1 cellular context compared by ENCODE assay signal in the genomic region with DNA sequence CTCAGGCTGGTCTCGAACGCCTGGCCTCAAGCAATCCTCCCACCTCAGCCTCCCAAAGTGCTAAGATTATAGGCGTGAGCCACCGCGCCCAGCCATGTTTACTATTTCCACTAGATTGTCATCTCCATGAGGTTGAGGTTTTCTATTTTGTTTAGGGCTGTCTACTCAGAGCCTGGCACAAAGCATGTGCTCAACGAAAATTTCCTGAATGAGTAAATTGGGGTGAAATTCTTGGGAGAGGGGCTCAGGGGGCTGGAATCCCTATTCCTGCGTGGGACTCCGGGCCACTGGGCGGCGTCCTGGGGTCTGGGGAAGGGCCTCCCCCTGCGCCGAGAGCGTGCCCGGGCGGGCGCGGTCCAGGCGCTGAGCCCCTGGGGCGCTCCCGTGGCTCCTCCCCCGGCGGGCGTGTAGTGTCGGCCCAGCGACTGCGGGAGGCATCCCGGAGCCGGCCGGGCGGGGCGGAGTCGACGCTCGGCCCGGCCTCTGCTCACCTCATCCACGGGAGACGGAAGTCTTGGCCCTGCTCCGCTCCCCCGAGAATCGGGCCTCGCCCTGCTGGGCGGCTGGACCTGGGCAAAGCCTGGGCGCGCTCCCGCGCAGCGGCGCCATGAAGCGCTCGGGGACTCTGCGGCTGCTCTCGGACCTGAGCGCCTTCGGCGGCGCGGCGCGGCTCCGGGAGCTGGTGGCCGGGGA.
TF ChIP-seq lines count a peak whose summit lies in the region.

HPS6 (plus strand) TSS at position 482 of the 693 bp plus-strand sequence; CDS start at position 608, 126 bp downstream.

TF ChIP-seq in HEK293, 187 proteins besides CTCF, POLR2A, EP300 and RAD21 (continued from another document and continues in another):
- TF ChIP-seq ZNF843 (tag by site-specific recombination; IDR thresholded peaks at IDR 0.05): no peak
- TF ChIP-seq, protein P1, sequence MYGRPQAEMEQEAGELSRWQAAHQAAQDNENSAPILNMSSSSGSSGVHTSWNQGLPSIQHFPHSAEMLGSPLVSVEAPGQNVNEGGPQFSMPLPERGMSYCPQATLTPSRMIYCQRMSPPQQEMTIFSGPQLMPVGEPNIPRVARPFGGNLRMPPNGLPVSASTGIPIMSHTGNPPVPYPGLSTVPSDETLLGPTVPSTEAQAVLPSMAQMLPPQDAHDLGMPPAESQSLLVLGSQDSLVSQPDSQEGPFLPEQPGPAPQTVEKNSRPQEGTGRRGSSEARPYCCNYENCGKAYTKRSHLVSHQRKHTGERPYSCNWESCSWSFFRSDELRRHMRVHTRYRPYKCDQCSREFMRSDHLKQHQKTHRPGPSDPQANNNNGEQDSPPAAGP (tag by site-specific recombination; IDR thresholded peaks at IDR 0.05): peak; percentile 54; the same call in 1 of the 2 replicates
- 0 out of 2 replicates have a peak, but pooled peaks have one; percentile 27 for TF ChIP-seq REPIN1 (tag by site-specific recombination; IDR thresholded peaks at IDR 0.05; ENCODE audit: low read depth)
- TF ChIP-seq ZNF449 (tag by site-specific recombination; IDR thresholded peaks at IDR 0.05): peak; percentile 95
- TF ChIP-seq ZNF558 (tag by site-specific recombination; IDR thresholded peaks at IDR 0.05): no peak
- TF ChIP-seq IKZF3 (tag by site-specific recombination; IDR thresholded peaks at IDR 0.05): peak; percentile 95
- TF ChIP-seq ZNF423 (tag by site-specific recombination; IDR thresholded peaks at IDR 0.05): peak; percentile 90
- no peak; the same call in 1 of the 2 replicates for TF ChIP-seq TRIM28 (IDR thresholded peaks at IDR 0.05; ENCODE audit: borderline replicate concordance, low read length)
- no peak for TF ChIP-seq BCL11A (tag by site-specific recombination; IDR thresholded peaks at IDR 0.05; ENCODE audit: low read depth)
- peak; percentile 31; the same call in 1 of the 2 replicates for TF ChIP-seq ZNF391 (tag by site-specific recombination; IDR thresholded peaks at IDR 0.05; ENCODE audit: borderline replicate concordance, low read depth)
- TF ChIP-seq, protein P2, sequence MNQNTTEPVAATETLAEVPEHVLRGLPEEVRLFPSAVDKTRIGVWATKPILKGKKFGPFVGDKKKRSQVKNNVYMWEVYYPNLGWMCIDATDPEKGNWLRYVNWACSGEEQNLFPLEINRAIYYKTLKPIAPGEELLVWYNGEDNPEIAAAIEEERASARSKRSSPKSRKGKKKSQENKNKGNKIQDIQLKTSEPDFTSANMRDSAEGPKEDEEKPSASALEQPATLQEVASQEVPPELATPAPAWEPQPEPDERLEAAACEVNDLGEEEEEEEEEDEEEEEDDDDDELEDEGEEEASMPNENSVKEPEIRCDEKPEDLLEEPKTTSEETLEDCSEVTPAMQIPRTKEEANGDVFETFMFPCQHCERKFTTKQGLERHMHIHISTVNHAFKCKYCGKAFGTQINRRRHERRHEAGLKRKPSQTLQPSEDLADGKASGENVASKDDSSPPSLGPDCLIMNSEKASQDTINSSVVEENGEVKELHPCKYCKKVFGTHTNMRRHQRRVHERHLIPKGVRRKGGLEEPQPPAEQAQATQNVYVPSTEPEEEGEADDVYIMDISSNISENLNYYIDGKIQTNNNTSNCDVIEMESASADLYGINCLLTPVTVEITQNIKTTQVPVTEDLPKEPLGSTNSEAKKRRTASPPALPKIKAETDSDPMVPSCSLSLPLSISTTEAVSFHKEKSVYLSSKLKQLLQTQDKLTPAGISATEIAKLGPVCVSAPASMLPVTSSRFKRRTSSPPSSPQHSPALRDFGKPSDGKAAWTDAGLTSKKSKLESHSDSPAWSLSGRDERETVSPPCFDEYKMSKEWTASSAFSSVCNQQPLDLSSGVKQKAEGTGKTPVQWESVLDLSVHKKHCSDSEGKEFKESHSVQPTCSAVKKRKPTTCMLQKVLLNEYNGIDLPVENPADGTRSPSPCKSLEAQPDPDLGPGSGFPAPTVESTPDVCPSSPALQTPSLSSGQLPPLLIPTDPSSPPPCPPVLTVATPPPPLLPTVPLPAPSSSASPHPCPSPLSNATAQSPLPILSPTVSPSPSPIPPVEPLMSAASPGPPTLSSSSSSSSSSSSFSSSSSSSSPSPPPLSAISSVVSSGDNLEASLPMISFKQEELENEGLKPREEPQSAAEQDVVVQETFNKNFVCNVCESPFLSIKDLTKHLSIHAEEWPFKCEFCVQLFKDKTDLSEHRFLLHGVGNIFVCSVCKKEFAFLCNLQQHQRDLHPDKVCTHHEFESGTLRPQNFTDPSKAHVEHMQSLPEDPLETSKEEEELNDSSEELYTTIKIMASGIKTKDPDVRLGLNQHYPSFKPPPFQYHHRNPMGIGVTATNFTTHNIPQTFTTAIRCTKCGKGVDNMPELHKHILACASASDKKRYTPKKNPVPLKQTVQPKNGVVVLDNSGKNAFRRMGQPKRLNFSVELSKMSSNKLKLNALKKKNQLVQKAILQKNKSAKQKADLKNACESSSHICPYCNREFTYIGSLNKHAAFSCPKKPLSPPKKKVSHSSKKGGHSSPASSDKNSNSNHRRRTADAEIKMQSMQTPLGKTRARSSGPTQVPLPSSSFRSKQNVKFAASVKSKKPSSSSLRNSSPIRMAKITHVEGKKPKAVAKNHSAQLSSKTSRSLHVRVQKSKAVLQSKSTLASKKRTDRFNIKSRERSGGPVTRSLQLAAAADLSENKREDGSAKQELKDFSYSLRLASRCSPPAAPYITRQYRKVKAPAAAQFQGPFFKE (tag by site-specific recombination; IDR thresholded peaks at IDR 0.05; ENCODE audit: borderline replicate concordance): no peak
- no peak for TF ChIP-seq ZNF792 (tag by site-specific recombination; IDR thresholded peaks at IDR 0.05)
- no peak for TF ChIP-seq ZNF10 (tag by site-specific recombination; IDR thresholded peaks at IDR 0.05)
- peak; percentile 86 for TF ChIP-seq ZXDB (tag by site-specific recombination; IDR thresholded peaks at IDR 0.05)
- TF ChIP-seq ZNF580 (tag by site-specific recombination; IDR thresholded peaks at IDR 0.05): peak; percentile 94
- TF ChIP-seq, protein P3, sequence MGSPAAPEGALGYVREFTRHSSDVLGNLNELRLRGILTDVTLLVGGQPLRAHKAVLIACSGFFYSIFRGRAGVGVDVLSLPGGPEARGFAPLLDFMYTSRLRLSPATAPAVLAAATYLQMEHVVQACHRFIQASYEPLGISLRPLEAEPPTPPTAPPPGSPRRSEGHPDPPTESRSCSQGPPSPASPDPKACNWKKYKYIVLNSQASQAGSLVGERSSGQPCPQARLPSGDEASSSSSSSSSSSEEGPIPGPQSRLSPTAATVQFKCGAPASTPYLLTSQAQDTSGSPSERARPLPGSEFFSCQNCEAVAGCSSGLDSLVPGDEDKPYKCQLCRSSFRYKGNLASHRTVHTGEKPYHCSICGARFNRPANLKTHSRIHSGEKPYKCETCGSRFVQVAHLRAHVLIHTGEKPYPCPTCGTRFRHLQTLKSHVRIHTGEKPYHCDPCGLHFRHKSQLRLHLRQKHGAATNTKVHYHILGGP (tag by site-specific recombination; IDR thresholded peaks at IDR 0.05): no peak
- peak; percentile 71 for TF ChIP-seq SP2 (tag by site-specific recombination; IDR thresholded peaks at IDR 0.05)
- peak; percentile 87 for TF ChIP-seq GLIS2 (tag by site-specific recombination; IDR thresholded peaks at IDR 0.05)
- peak; percentile 99 for TF ChIP-seq ZBTB8A (tag by site-specific recombination; IDR thresholded peaks at IDR 0.05)
- TF ChIP-seq BCL11B (tag by site-specific recombination; IDR thresholded peaks at IDR 0.05; ENCODE audit: low read depth): peak; percentile 60; the same call in 1 of the 2 replicates
- no peak for TF ChIP-seq ZNF48 (tag by site-specific recombination; IDR thresholded peaks at IDR 0.05)
- no peak for TF ChIP-seq ZNF274 (IDR thresholded peaks at IDR 0.05; ENCODE audit: low read length)
- no peak for TF ChIP-seq ZNF274 (tag by site-specific recombination; IDR thresholded peaks at IDR 0.05; ENCODE audit: borderline replicate concordance)
- peak; percentile 69 for TF ChIP-seq ZNF600 (tag by site-specific recombination; IDR thresholded peaks at IDR 0.05)
- TF ChIP-seq ZIC2 (tag by site-specific recombination; IDR thresholded peaks at IDR 0.05): peak; percentile 87
- no peak for TF ChIP-seq ZNF248 (tag by site-specific recombination; IDR thresholded peaks at IDR 0.05)
- TF ChIP-seq ZNF514 (tag by site-specific recombination; IDR thresholded peaks at IDR 0.05): no peak
- TF ChIP-seq, protein P4, sequence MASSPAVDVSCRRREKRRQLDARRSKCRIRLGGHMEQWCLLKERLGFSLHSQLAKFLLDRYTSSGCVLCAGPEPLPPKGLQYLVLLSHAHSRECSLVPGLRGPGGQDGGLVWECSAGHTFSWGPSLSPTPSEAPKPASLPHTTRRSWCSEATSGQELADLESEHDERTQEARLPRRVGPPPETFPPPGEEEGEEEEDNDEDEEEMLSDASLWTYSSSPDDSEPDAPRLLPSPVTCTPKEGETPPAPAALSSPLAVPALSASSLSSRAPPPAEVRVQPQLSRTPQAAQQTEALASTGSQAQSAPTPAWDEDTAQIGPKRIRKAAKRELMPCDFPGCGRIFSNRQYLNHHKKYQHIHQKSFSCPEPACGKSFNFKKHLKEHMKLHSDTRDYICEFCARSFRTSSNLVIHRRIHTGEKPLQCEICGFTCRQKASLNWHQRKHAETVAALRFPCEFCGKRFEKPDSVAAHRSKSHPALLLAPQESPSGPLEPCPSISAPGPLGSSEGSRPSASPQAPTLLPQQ (tag by site-specific recombination; IDR thresholded peaks at IDR 0.05): peak; percentile 48; the same call in 1 of the 2 replicates
- peak; percentile 28; the same call in 1 of the 2 replicates for TF ChIP-seq ZBTB21 (tag by site-specific recombination; IDR thresholded peaks at IDR 0.05)
- peak; percentile 63; the same call in 1 of the 2 replicates for TF ChIP-seq SP7 (tag by site-specific recombination; IDR thresholded peaks at IDR 0.05)
- TF ChIP-seq, protein P5, sequence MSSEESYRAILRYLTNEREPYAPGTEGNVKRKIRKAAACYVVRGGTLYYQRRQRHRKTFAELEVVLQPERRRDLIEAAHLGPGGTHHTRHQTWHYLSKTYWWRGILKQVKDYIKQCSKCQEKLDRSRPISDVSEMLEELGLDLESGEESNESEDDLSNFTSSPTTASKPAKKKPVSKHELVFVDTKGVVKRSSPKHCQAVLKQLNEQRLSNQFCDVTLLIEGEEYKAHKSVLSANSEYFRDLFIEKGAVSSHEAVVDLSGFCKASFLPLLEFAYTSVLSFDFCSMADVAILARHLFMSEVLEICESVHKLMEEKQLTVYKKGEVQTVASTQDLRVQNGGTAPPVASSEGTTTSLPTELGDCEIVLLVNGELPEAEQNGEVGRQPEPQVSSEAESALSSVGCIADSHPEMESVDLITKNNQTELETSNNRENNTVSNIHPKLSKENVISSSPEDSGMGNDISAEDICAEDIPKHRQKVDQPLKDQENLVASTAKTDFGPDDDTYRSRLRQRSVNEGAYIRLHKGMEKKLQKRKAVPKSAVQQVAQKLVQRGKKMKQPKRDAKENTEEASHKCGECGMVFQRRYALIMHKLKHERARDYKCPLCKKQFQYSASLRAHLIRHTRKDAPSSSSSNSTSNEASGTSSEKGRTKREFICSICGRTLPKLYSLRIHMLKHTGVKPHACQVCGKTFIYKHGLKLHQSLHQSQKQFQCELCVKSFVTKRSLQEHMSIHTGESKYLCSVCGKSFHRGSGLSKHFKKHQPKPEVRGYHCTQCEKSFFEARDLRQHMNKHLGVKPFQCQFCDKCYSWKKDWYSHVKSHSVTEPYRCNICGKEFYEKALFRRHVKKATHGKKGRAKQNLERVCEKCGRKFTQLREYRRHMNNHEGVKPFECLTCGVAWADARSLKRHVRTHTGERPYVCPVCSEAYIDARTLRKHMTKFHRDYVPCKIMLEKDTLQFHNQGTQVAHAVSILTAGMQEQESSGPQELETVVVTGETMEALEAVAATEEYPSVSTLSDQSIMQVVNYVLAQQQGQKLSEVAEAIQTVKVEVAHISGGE (tag by site-specific recombination; conservative IDR thresholded peaks at IDR 0.05; ENCODE audit: low read depth): peak; percentile 41; the same call in 1 of the 2 replicates
- no peak for TF ChIP-seq ZNF169 (tag by site-specific recombination; IDR thresholded peaks at IDR 0.05)
- TF ChIP-seq, protein P6, sequence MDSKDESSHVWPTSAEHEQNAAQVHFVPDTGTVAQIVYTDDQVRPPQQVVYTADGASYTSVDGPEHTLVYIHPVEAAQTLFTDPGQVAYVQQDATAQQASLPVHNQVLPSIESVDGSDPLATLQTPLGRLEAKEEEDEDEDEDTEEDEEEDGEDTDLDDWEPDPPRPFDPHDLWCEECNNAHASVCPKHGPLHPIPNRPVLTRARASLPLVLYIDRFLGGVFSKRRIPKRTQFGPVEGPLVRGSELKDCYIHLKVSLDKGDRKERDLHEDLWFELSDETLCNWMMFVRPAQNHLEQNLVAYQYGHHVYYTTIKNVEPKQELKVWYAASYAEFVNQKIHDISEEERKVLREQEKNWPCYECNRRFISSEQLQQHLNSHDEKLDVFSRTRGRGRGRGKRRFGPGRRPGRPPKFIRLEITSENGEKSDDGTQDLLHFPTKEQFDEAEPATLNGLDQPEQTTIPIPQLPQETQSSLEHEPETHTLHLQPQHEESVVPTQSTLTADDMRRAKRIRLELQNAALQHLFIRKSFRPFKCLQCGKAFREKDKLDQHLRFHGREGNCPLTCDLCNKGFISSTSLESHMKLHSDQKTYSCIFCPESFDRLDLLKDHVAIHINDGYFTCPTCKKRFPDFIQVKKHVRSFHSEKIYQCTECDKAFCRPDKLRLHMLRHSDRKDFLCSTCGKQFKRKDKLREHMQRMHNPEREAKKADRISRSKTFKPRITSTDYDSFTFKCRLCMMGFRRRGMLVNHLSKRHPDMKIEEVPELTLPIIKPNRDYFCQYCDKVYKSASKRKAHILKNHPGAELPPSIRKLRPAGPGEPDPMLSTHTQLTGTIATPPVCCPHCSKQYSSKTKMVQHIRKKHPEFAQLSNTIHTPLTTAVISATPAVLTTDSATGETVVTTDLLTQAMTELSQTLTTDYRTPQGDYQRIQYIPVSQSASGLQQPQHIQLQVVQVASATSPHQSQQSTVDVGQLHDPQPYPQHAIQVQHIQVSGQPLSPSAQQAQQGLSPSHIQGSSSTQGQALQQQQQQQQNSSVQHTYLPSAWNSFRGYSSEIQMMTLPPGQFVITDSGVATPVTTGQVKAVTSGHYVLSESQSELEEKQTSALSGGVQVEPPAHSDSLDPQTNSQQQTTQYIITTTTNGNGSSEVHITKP (tag by site-specific recombination; IDR thresholded peaks at IDR 0.05): peak; percentile 11
